ENCODE assay signal across 1 cellular context in the genomic region with DNA sequence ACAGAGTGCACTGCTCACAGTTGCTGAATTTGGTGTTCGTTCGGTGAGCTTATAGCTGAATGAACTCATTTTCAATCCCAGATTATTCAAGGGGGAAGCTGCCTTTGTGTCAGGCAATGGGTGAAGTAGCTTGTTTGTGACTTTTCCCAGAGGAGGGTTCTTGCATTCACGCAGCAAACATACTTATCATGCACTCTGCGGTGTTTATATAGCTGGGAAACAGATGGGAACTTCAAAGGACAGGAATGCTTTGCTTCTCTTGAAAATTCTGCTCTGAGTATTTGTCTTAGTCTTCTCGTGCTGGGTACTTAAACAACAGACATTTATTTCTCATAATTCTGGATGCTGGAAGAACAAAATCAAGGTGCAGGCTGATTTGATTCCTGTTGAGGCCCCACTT.
TF ChIP-seq lines count a peak whose summit lies in the region.

No MANE protein-coding gene starts in this region.

TF ChIP-seq in WTC11, 78 proteins besides CTCF, POLR2A, EP300 and RAD21 (continued from another document):
- TF ChIP-seq, protein P1, sequence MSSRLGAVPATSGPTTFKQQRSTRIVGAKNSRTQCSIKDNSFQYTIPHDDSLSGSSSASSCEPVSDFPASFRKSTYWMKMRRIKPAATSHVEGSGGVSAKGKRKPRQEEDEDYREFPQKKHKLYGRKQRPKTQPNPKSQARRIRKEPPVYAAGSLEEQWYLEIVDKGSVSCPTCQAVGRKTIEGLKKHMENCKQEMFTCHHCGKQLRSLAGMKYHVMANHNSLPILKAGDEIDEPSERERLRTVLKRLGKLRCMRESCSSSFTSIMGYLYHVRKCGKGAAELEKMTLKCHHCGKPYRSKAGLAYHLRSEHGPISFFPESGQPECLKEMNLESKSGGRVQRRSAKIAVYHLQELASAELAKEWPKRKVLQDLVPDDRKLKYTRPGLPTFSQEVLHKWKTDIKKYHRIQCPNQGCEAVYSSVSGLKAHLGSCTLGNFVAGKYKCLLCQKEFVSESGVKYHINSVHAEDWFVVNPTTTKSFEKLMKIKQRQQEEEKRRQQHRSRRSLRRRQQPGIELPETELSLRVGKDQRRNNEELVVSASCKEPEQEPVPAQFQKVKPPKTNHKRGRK (CRISPR knock-in tag; IDR thresholded peaks at IDR 0.05; ENCODE audit: borderline replicate concordance): no peak
- TF ChIP-seq FOXP1 (CRISPR knock-in tag; IDR thresholded peaks at IDR 0.05; ENCODE audit: borderline replicate concordance): no peak
- no peak for TF ChIP-seq IRF2 (CRISPR knock-in tag; IDR thresholded peaks at IDR 0.05; ENCODE audit: borderline replicate concordance, low read depth)
